Comparison of ENCODE assay signal across 18 cellular contexts in the genomic region with DNA sequence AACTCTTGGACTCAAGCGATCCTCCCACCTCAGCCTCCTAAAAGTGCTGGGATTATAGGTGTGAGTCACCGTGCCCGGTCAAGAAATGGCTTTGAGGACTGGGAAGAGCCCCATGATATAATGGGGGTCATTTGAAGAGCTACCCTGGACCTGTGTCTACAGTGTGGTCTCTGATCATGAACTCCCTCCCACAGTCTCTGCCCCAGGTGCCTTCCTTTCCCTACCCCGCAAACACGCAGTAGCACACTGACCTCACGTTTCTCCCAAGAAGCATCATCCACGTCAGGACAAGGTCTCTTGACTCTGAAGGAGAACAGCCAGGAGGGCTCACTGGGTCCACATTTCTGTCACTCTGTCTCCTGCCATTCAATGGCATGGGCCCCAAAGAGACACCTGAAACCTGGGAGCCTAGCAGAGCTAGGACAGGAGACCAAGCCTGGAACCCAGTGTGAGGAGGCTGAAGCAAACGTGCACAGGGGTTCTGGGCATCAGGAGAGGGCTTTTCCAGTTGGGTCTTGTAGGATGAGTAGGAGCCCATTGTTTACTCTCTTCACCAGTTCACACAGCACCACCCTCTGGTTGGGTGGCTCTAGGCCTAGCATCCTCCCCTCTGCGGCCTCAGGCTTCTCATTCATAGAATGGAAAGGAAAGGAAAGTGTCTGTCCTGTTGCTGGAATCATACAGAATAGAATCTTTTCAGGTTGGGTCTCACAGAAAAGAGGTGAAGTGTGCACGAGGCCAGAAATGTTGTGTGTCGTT. TPM values are rescaled to one million over a fixed set of nuclear protein-coding genes. Genes with fewer than 3 reads are reported as not detected.
"Had no signal": no experiment of that assay in that cellular context is flagged by ENCODE, and none has a peak within 500 bp of the region (broad histone marks: within the 10 kb centered on the region; RNA-seq: fewer than 3 reads in every experiment).

No MANE protein-coding gene starts in this region.

- ATAC-seq: heart left ventricle; naive thymus-derived CD4-positive, alpha-beta T cell had no signal

- H3K27ac Mint-ChIP-seq: naive thymus-derived CD4-positive, alpha-beta T cell; nephron progenitor cell had no signal

- H3K27ac ChIP-seq: coronary artery, heart left ventricle, neutrophil had no signal

- H3K4me3 Mint-ChIP-seq: naive thymus-derived CD4-positive, alpha-beta T cell; nephron progenitor cell had no signal

- H3K36me3 ChIP-seq: heart left ventricle, neutrophil had no signal

- H3K4me3 ChIP-seq: coronary artery, heart left ventricle, smooth muscle cell had no signal

- H3K9me3 ChIP-seq: heart left ventricle, neutrophil had no signal

- H3K4me2 ChIP-seq: smooth muscle cell had no signal

- H3K4me1 ChIP-seq: heart left ventricle had no signal

- DNase-seq: effector CD8-positive, alpha-beta T cell; heart left ventricle; hippocampal formation; mammary epithelial cell; naive thymus-derived CD4-positive, alpha-beta T cell; nephron progenitor cell; posterior cingulate gyrus; stimulated activated CD4-positive, alpha-beta T cell treated with anti-CD3 and anti-CD28 coated beads, Interleukin-2, amount 100 ng/mL, for 48 hours; stimulated activated naive CD4-positive, alpha-beta T cell treated with Interleukin-2 at 50 U/mL for 16 hours; trophoblast cell had no signal

- H3K36me3 Mint-ChIP-seq: naive thymus-derived CD4-positive, alpha-beta T cell had no signal

- H3K9me3 Mint-ChIP-seq: nephron progenitor cell had no signal

- H3K4me1 Mint-ChIP-seq: naive thymus-derived CD4-positive, alpha-beta T cell had no signal

RNA-seq across cellular contexts. Expression of a gene that starts 23.0 kb away (rescaled TPM):
- total RNA-seq: frontal cortex, glomerular endothelial cell, kidney epithelial cell, mononuclear cell, pulmonary artery endothelial cell had no signal
- polyA plus RNA-seq: mammary epithelial cell; naive thymus-derived CD4-positive, alpha-beta T cell had no signal
